Comparison of ENCODE assay signal across 1 cellular context in genomic region chr16:46973457-46974324, GRCh38.
TF ChIP-seq lines count a peak whose summit lies in the region.

Gene DNAJA2 (minus strand): TSS chr16:46973674. CDS start chr16:46973572, 102 bp downstream.

TF ChIP-seq in K562, 482 proteins besides CTCF, POLR2A, EP300 and RAD21 (continued from another document and continues in another):
- TF ChIP-seq ZNF518B (CRISPR knock-in tag; IDR thresholded peaks at IDR 0.05) (no peak), SRSF9 (IDR thresholded peaks at IDR 0.05; ENCODE audit: borderline replicate concordance, low read depth, low read length) (no peak), CCNT2 (IDR thresholded peaks at IDR 0.05; ENCODE audit: borderline replicate concordance, extremely low read depth, insufficient read length, low read depth, low read length) (peak; percentile 60), LEF1 (IDR thresholded peaks at IDR 0.05) (no peak), ZFX (CRISPR knock-in tag; IDR thresholded peaks at IDR 0.05) (peak; percentile 98), E2F4 (CRISPR knock-in tag; IDR thresholded peaks at IDR 0.05; ENCODE audit: low read depth) (0 out of 2 replicates have a peak, but pooled peaks have one; percentile 37), AFF4 (CRISPR knock-in tag; IDR thresholded peaks at IDR 0.05) (peak; percentile 36; the same call in 1 of the 2 replicates), RB1 (IDR thresholded peaks at IDR 0.05; ENCODE audit: low read depth) (peak; percentile 6; the same call in 1 of the 2 replicates), EGR1 (conservative IDR thresholded peaks at IDR 0.05) (peak; percentile 90), POLR2G (IDR thresholded peaks at IDR 0.05; ENCODE audit: low read depth, low read length) (peak; percentile 92), POLR2AphosphoS5 (IDR thresholded peaks at IDR 0.05; ENCODE audit: control insufficient read depth, insufficient read depth, low read depth, low read length) (peak; percentile 83), ZNF592 (IDR thresholded peaks at IDR 0.05) (peak; percentile 92), ZNF212 (CRISPR knock-in tag; IDR thresholded peaks at IDR 0.05) (0 out of 2 replicates have a peak, but pooled peaks have one; percentile 24), ESRRA (IDR thresholded peaks at IDR 0.05; ENCODE audit: borderline replicate concordance, low read depth) (peak; percentile 49; the same call in 1 of the 2 replicates), HDAC2 (IDR thresholded peaks at IDR 0.05) (0 out of 2 replicates have a peak, but pooled peaks have one; percentile 54), CTBP1 (IDR thresholded peaks at IDR 0.05; ENCODE audit: borderline replicate concordance) (peak; percentile 52), POLR2B (IDR thresholded peaks at IDR 0.05; ENCODE audit: low read depth, partially characterized antibody) (peak; percentile 91), GTF2E2 (tag; IDR thresholded peaks at IDR 0.05) (peak; percentile 91), ZBTB7A (IDR thresholded peaks at IDR 0.05; ENCODE audit: borderline replicate concordance, control insufficient read depth, low read depth, low read length) (peak; percentile 66; the same call in 1 of the 2 replicates), ZKSCAN1 (IDR thresholded peaks at IDR 0.05; ENCODE audit: low read depth, low read length) (0 out of 2 replicates have a peak, but pooled peaks have one; percentile 21), TAL1 (IDR thresholded peaks at IDR 0.05) (no peak), BRD4 (IDR thresholded peaks at IDR 0.05) (0 out of 2 replicates have a peak, but pooled peaks have one; percentile 39), VEZF1 (CRISPR knock-in tag; IDR thresholded peaks at IDR 0.05) (peak; percentile 77), CUX1 (CRISPR knock-in tag; IDR thresholded peaks at IDR 0.05) (peak; percentile 75; the same call in 1 of the 2 replicates), GTF2F1 (IDR thresholded peaks at IDR 0.05; ENCODE audit: low read depth, low read length) (peak; percentile 59; the same call in 1 of the 2 replicates), MEIS2 (IDR thresholded peaks at IDR 0.05; ENCODE audit: partially characterized antibody) (peak; percentile 8), NR4A1 (CRISPR knock-in tag; IDR thresholded peaks at IDR 0.05) (no peak), NR4A1 (tag; IDR thresholded peaks at IDR 0.05) (0 out of 2 replicates have a peak, but pooled peaks have one; percentile 25), RBBP5 (IDR thresholded peaks at IDR 0.05; ENCODE audit: borderline replicate concordance, insufficient read depth, low read length, poor library complexity, severe bottlenecking) (peak; percentile 73), GABPA (tag; conservative IDR thresholded peaks at IDR 0.05; ENCODE audit: low read depth) (peak; percentile 30; the same call in 1 of the 2 replicates), NR2C2 (CRISPR knock-in tag; IDR thresholded peaks at IDR 0.05) (peak; percentile 98), NR2C2 (tag; IDR thresholded peaks at IDR 0.05) (peak; percentile 99), HDAC8 (tag; IDR thresholded peaks at IDR 0.05) (0 out of 2 replicates have a peak, but pooled peaks have one; percentile 72), RBM34 (IDR thresholded peaks at IDR 0.05; ENCODE audit: borderline replicate concordance, insufficient read depth, low read length) (0 out of 2 replicates have a peak, but pooled peaks have one; percentile 38), ZBTB12 (CRISPR knock-in tag; IDR thresholded peaks at IDR 0.05) (peak; percentile 59)
- TF ChIP-seq, protein P1, sequence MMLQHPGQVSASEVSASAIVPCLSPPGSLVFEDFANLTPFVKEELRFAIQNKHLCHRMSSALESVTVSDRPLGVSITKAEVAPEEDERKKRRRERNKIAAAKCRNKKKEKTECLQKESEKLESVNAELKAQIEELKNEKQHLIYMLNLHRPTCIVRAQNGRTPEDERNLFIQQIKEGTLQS (IDR thresholded peaks at IDR 0.05): no peak
- TF ChIP-seq, protein P1 (CRISPR knock-in tag; conservative IDR thresholded peaks at IDR 0.05): 0 out of 2 replicates have a peak, but pooled peaks have one; percentile 31
